ENCODE assay signal across 11 cellular contexts in genomic region chr9:77514886-77515711, GRCh38.
DNase-seq lines count a peak whose midpoint lies in the region; ATAC-seq, FAIRE-seq and TF ChIP-seq lines count a peak whose summit lies in the region.
"Had no signal": no experiment of that assay in that cellular context is flagged by ENCODE, and none has a peak within 500 bp of the region (broad histone marks: within the 10 kb centered on the region; RNA-seq: fewer than 3 reads in every experiment).

No MANE protein-coding gene starts in this region.

- no peaks in the 10 kb centered on the region for H3K9me2 ChIP-seq in PC-3 (replicated peaks; ENCODE audit: low read length)

- H3K27ac ChIP-seq in PC-3 (ENCODE audit: low read length) (peak overlapping the region; percentile 91), endothelial cell of umbilical vein (ENCODE audit: insufficient read depth, low read depth, low read length) (peak overlapping the region; percentile 82), mesenchymal stem cell (ENCODE audit: low read length, poor library complexity, severe bottlenecking) (no peak overlapping the region)

- H3K4ac ChIP-seq in mesenchymal stem cell (ENCODE audit: low read depth in 1 of 2, low read length in 2 of 2) = no peak overlapping the region

- peak; percentile 79 for DNase-seq in AG09309 (ENCODE audit: low read depth)
- peak; percentile 75 for DNase-seq in PC-3
- DNase-seq in endothelial cell of umbilical vein (ENCODE audit: low read depth, low spot score) = peak; percentile 94
- DNase-seq in mesenchymal stem cell = peak; percentile 78
- DNase-seq in omental fat pad (ENCODE audit: low spot score) = no peak
- DNase-seq in cerebellum (ENCODE audit: low spot score) = no peak
- DNase-seq in GM12891 (ENCODE audit: insufficient read length, low spot score) = no peak
- DNase-seq: activated T-cell treated with anti-CD3 and anti-CD28 coated beads, Interleukin-2, amount 50 U/mL, for 4 hours; NCI-H510A had no signal

- H3K18ac ChIP-seq in mesenchymal stem cell (ENCODE audit: low read depth in 1 of 2, low read length in 2 of 2) = peak overlapping the region; percentile 71 to 78

- H3K36me3 ChIP-seq in PC-3 (ENCODE audit: low read depth, low read length) (no peaks in the 10 kb centered on the region), endothelial cell of umbilical vein (ENCODE audit: control insufficient read depth in 2 of 2, extremely low read depth in 1 of 2, insufficient read depth in 2 of 2, low read length in 2 of 2) (no peaks in the 10 kb centered on the region), mesenchymal stem cell (ENCODE audit: control insufficient read depth in 1 of 2, insufficient read depth in 2 of 2, low read depth in 1 of 2, low read length in 2 of 2) (no peaks in the 10 kb centered on the region)

- no peaks in the 10 kb centered on the region for H3K9me3 ChIP-seq in PC-3 (ENCODE audit: low read length)
- no peaks in the 10 kb centered on the region for H3K9me3 ChIP-seq in endothelial cell of umbilical vein (replicated peaks; ENCODE audit: control insufficient read depth, insufficient read depth, low read length)
- no peaks in the 10 kb centered on the region for H3K9me3 ChIP-seq in mesenchymal stem cell (ENCODE audit: control insufficient read depth, low read length)

- H2BK15ac ChIP-seq in mesenchymal stem cell (ENCODE audit: low read depth, poor library complexity, severe bottlenecking) = no peak overlapping the region

- H3F3A ChIP-seq in PC-3 (ENCODE audit: low read length, unreplicated experiment) = no peaks in the 10 kb centered on the region

- BruUV-seq in PC-3 (replicated peaks; lab: Mats Ljungman, UMichigan) (no TSS peak), endothelial cell of umbilical vein (replicated peaks; lab: Mats Ljungman, UMichigan) (no TSS peak)

- no peaks in the 10 kb centered on the region for H3K9me1 ChIP-seq in endothelial cell of umbilical vein (replicated peaks; ENCODE audit: control insufficient read depth, extremely low read depth, insufficient read depth, low read length)

- H3K9ac ChIP-seq in PC-3 (ENCODE audit: low read length) (peak overlapping the region; percentile 24), endothelial cell of umbilical vein (replicated peaks; ENCODE audit: extremely low read depth, insufficient read depth, low read length) (peak overlapping the region; percentile 59), mesenchymal stem cell (ENCODE audit: low read length) (no peak overlapping the region)

- dilution Hi-C loops in endothelial cell of umbilical vein (cut with MboI; ENCODE audit: extremely low pct_ligation_motif_present, low sequenced_read_pairs) = no loop called here

- H3K79me1 ChIP-seq in mesenchymal stem cell (replicated peaks; ENCODE audit: low read length, poor library complexity, severe bottlenecking) = no peaks in the 10 kb centered on the region

- CTCF ChIA-PET in PC-3 (lab: Charles Lee) = interaction anchor here (0.7 to 1.5 kb wide), 3 partner anchors 59 to 134 kb away, joined by 3 read pairs; no protein-coding TSS in a partner anchor
- CTCF ChIA-PET in endothelial cell of umbilical vein (lab: Charles Lee) = interaction anchor here (0.7 to 2.8 kb wide), 13 partner anchors 14 to 520 kb away, joined by 3 to 24 read pairs (median 4); partner anchors contain the start of gene GNA14

- TF ChIP-seq POLR2A in endothelial cell of umbilical vein (IDR thresholded peaks at IDR 0.05; ENCODE audit: low read depth, low read length) = peak; percentile 57
- no peak for TF ChIP-seq POLR2A in GM12891 (IDR thresholded peaks at IDR 0.05; ENCODE audit: low read depth, low read length)

- no peak overlapping the region for H3K23ac ChIP-seq in mesenchymal stem cell (ENCODE audit: low read length in 2 of 2)

- peaks cover 27% of the 10 kb centered on the region for H3K4me1 ChIP-seq in PC-3 (ENCODE audit: insufficient read depth, low read length)
- peaks cover 31% of the 10 kb centered on the region for H3K4me1 ChIP-seq in endothelial cell of umbilical vein (ENCODE audit: control insufficient read depth, extremely low read depth, insufficient read depth, low read length)
- H3K4me1 ChIP-seq in mesenchymal stem cell (ENCODE audit: control insufficient read depth, insufficient read depth, low read depth, low read length) = peaks cover 4% of the 10 kb centered on the region

- no peak overlapping the region for H4K8ac ChIP-seq in mesenchymal stem cell (ENCODE audit: low read length)

- peak; percentile 92 for ATAC-seq in PC-3
- ATAC-seq in omental fat pad (ENCODE audit: low FRiP score) = no peak
- ATAC-seq in GM21423 (IDR thresholded peaks at IDR 0.05; ENCODE audit: unreplicated experiment) = no peak
- ATAC-seq: activated T-cell treated with anti-CD3 and anti-CD28 coated beads, Interleukin-2, amount 50 U/mL, for 4 hours; HCT116 had no signal

- WGBS in mesenchymal stem cell = 16% methylated on average over 9 of the region's 9 CpGs

- peak overlapping the region; percentile 64 for H4K91ac ChIP-seq in mesenchymal stem cell (ENCODE audit: low read length)

- TF ChIP-seq CTCF in AG09309 (IDR thresholded peaks at IDR 0.05; ENCODE audit: control insufficient read depth, insufficient read depth, low read depth, low read length, missing control alignments) = no peak
- no peak for TF ChIP-seq CTCF in PC-3 (conservative IDR thresholded peaks at IDR 0.05; ENCODE audit: low read depth, low read length)
- TF ChIP-seq CTCF in endothelial cell of umbilical vein (IDR thresholded peaks at IDR 0.05; ENCODE audit: extremely low read depth in 1 of 2, insufficient read depth in 1 of 2, low read depth in 1 of 2, low read length in 2 of 2) = no peak
- no peak for TF ChIP-seq CTCF in omental fat pad (IDR thresholded peaks at IDR 0.05)

- H2AFZ ChIP-seq in PC-3 (ENCODE audit: low read length) (0 out of 2 replicates have a peak overlapping the region, but pooled peaks have one; percentile 43), endothelial cell of umbilical vein (ENCODE audit: low read depth, low read length) (no peak overlapping the region), mesenchymal stem cell (ENCODE audit: low read depth, low read length) (no peak overlapping the region)

- H2AK5ac ChIP-seq in mesenchymal stem cell (ENCODE audit: low read length, severe bottlenecking) = no peak overlapping the region

- H4K20me1 ChIP-seq in PC-3 (ENCODE audit: low read length) (no peaks in the 10 kb centered on the region), endothelial cell of umbilical vein (replicated peaks; ENCODE audit: control insufficient read depth, extremely low read depth, insufficient read depth, low read length) (no peaks in the 10 kb centered on the region)

- no peak overlapping the region for H3K14ac ChIP-seq in mesenchymal stem cell (ENCODE audit: low read length in 2 of 2)

- H2BK12ac ChIP-seq in mesenchymal stem cell (ENCODE audit: low read length in 2 of 2) = peak overlapping the region in 1 of 2 experiments; percentile 15

- intact Hi-C loops in PC-3 (cut with micrococcal nuclease) = loop anchor here (1.0 to 2.0 kb wide), 5 partner anchors 9 to 134 kb away; partner anchors contain the start of gene GNA14
- intact Hi-C loops in endothelial cell of umbilical vein (cut with micrococcal nuclease) = loop anchor here (1.0 to 10.0 kb wide), 11 partner anchors 47 to 720 kb away; partner anchors contain the start of gene CEP78

- no peaks in the 10 kb centered on the region for H3K27me3 ChIP-seq in PC-3 (ENCODE audit: low read length)
- no peaks in the 10 kb centered on the region for H3K27me3 ChIP-seq in endothelial cell of umbilical vein (ENCODE audit: control insufficient read depth in 2 of 2, insufficient read depth in 2 of 2, low read length in 2 of 2)
- H3K27me3 ChIP-seq in mesenchymal stem cell (ENCODE audit: control insufficient read depth in 1 of 2, insufficient read depth in 1 of 2, low read length in 2 of 2) = peaks cover 0 to 4% of the 10 kb centered on the region in 2 experiments

- H3K4me3 ChIP-seq in AG09309 (ENCODE audit: control insufficient read depth, low read depth, low read length) (no peak overlapping the region), PC-3 (ENCODE audit: low read length) (no peak overlapping the region), endothelial cell of umbilical vein (replicated peaks in 1 of 3; ENCODE audit: insufficient read depth in 1 of 3, low read depth in 1 of 3, low read length in 3 of 3) (no peak overlapping the region), mesenchymal stem cell (ENCODE audit: insufficient read depth in 1 of 2, low read depth in 1 of 2, low read length in 2 of 2) (no peak overlapping the region)

- peak; percentile 93 for FAIRE-seq in endothelial cell of umbilical vein (lab: Jason Lieb, UNC)
- no peak for FAIRE-seq in GM12891 (lab: Jason Lieb, UNC)

- no peak overlapping the region for H2BK5ac ChIP-seq in mesenchymal stem cell (ENCODE audit: low read depth, low read length, poor library complexity, severe bottlenecking)

- no peak overlapping the region for H2BK120ac ChIP-seq in mesenchymal stem cell (ENCODE audit: low read depth, low read length)

- H3K4me2 ChIP-seq in PC-3 (ENCODE audit: low read length) (peak overlapping the region; percentile 68), endothelial cell of umbilical vein (ENCODE audit: insufficient read depth, low read length) (peak overlapping the region; percentile 36), mesenchymal stem cell (ENCODE audit: low read length, poor library complexity, severe bottlenecking) (no peak overlapping the region)

- H3K79me2 ChIP-seq in PC-3 (ENCODE audit: low read length) (no peaks in the 10 kb centered on the region), endothelial cell of umbilical vein (ENCODE audit: control insufficient read depth, insufficient read depth, low read length) (no peaks in the 10 kb centered on the region)

- POLR2A ChIA-PET in PC-3 (lab: Charles Lee; ENCODE audit: unreplicated experiment) = interaction anchor here (0.6 to 0.7 kb wide), 2 partner anchors 251 to 253 kb away, joined by 3 to 5 read pairs; no protein-coding TSS in a partner anchor
- POLR2A ChIA-PET in endothelial cell of umbilical vein (lab: Charles Lee) = interaction anchor here (0.5 to 1.7 kb wide), 2 partner anchors 204 to 236 kb away, joined by 4 to 6 read pairs; no protein-coding TSS in a partner anchor

TF ChIP-seq in endothelial cell of umbilical vein, 7 proteins besides CTCF, POLR2A, EP300 and RAD21 (continues in another document):
- TF ChIP-seq EZH2 (IDR thresholded peaks at IDR 0.05; ENCODE audit: borderline replicate concordance, low read depth, low read length, severe bottlenecking) (no peak), POLR2AphosphoS5 (IDR thresholded peaks at IDR 0.05; ENCODE audit: insufficient read depth, low read depth, low read length) (peak; percentile 97), MYC (IDR thresholded peaks at IDR 0.05; ENCODE audit: low read depth, low read length) (peak; percentile 82), JUN (IDR thresholded peaks at IDR 0.05; ENCODE audit: borderline replicate concordance, insufficient read depth, insufficient read length, low read depth) (peak; percentile 53)

TF ChIP-seq in GM12891, 5 proteins besides CTCF, POLR2A, EP300 and RAD21:
- TF ChIP-seq TAF1 (IDR thresholded peaks at IDR 0.05; ENCODE audit: low read depth, low read length) (no peak), POLR2AphosphoS5 (IDR thresholded peaks at IDR 0.05; ENCODE audit: low read depth, low read length) (no peak), PAX5 (IDR thresholded peaks at IDR 0.05; ENCODE audit: insufficient read depth, low read length, severe bottlenecking) (no peak)

Comparison
In these comparisons a context has a peak if more than half of its experiments do, and no peak if none do; other contexts are left out.
1. DNase-seq: peak in AG09309 (single experiment), PC-3 (single experiment), endothelial cell of umbilical vein (single experiment) and mesenchymal stem cell (single experiment); none in omental fat pad (single experiment), cerebellum (single experiment) and GM12891 (single experiment).